Comparison of ENCODE assay signal across 1 cellular context in genomic region chr7:134154581-134155130, GRCh38.
TF ChIP-seq lines count a peak whose summit lies in the region.

No MANE protein-coding gene starts in this region.

TF ChIP-seq in K562, 482 proteins besides CTCF, POLR2A, EP300 and RAD21:
- peak; percentile 58 for TF ChIP-seq TFE3 (CRISPR knock-in tag; IDR thresholded peaks at IDR 0.05)
- TF ChIP-seq ZNF282 (CRISPR knock-in tag; IDR thresholded peaks at IDR 0.05), result no peak
- no peak for TF ChIP-seq BDP1 (IDR thresholded peaks at IDR 0.05; ENCODE audit: insufficient read depth, insufficient read length)
- TF ChIP-seq, protein P1, sequence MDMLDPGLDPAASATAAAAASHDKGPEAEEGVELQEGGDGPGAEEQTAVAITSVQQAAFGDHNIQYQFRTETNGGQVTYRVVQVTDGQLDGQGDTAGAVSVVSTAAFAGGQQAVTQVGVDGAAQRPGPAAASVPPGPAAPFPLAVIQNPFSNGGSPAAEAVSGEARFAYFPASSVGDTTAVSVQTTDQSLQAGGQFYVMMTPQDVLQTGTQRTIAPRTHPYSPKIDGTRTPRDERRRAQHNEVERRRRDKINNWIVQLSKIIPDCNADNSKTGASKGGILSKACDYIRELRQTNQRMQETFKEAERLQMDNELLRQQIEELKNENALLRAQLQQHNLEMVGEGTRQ (CRISPR knock-in tag; IDR thresholded peaks at IDR 0.05), result peak; percentile 23; the same call in 1 of the 2 replicates
- TF ChIP-seq PHB2 (IDR thresholded peaks at IDR 0.05; ENCODE audit: low read depth), result no peak
- TF ChIP-seq RAD51 (IDR thresholded peaks at IDR 0.05; ENCODE audit: borderline replicate concordance, low read depth), result peak; percentile 40; the same call in 1 of the 2 replicates
